In the genomic region with DNA sequence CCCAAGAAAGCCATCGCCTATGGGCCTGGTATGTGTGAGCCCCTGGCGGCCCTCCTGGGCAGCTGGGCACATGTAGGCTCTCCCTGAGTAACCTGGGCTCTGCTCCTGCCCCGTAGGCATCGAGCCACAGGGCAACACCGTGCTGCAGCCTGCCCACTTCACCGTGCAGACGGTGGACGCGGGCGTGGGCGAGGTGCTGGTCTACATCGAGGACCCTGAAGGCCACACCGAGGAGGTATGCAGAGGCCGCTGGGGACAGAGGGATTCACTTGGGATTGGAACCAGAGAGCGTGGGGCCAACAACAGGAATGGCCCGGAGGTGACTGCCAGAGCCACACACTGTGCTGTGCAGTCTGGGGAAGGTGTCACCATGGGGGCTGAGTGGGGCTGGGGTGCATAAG, we compare ENCODE assay signal across 20 cellular contexts. TPM values are rescaled to one million over a fixed set of nuclear protein-coding genes. Genes with fewer than 3 reads are reported as not detected.
DNase-seq lines count a peak whose midpoint lies in the region; ATAC-seq, FAIRE-seq and TF ChIP-seq lines count a peak whose summit lies in the region.
"Had no signal": no experiment of that assay in that cellular context is flagged by ENCODE, and none has a peak within 500 bp of the region (broad histone marks: within the 10 kb centered on the region; RNA-seq: fewer than 3 reads in every experiment).

No MANE protein-coding gene starts in this region.

- DNase-seq in GM12892 (ENCODE audit: insufficient read length) (peak; percentile 13), RWPE2 (ENCODE audit: low spot score) (peak; percentile 59), heart right ventricle (peak in 1 of 2 donors; percentile 4), sigmoid colon (no peak), MV-4-11 (lab: John Stamatoyannopoulos, UW) (no peak), NCI-H446 treated with DMSO at 0.1 percent for 48 hours (lab: John Stamatoyannopoulos, UW) (no peak), NCI-H2029 (lab: John Stamatoyannopoulos, UW) (no peak)
- DNase-seq in stimulated activated CD4-positive, alpha-beta T cell treated with anti-CD3 and anti-CD28 coated beads, Interleukin-2, amount 100 ng/mL, for 24 hours: no peak
- DNase-seq: COR-L47, DMS53, GM23248, KBM-7, NCI-H1092, NCI-H446, NCI-H774, PC-9, SHP77 had no signal

- H3K36me3 ChIP-seq in RWPE2 (ENCODE audit: low read depth) (no peaks in the 10 kb centered on the region), heart right ventricle (peaks cover 0 to 82% (median 54%) of the 10 kb centered on the region in 9 donors), sigmoid colon (peaks cover 33 to 76% (median 67%) of the 10 kb centered on the region in 4 donors)

- 91 to 92% methylated on average over 16 of the region's 16 CpGs for WGBS in heart right ventricle, 2 donors
- WGBS in sigmoid colon, 2 donors: 94 to 96% methylated on average over 16 of the region's 16 CpGs

- H3K9me3 ChIP-seq in RWPE2 (ENCODE audit: severe bottlenecking) (no peaks in the 10 kb centered on the region), heart right ventricle (no peaks in the 10 kb centered on the region), sigmoid colon (no peaks in the 10 kb centered on the region)

- H3K27me3 ChIP-seq in RWPE2 (ENCODE audit: insufficient read depth, poor library complexity, severe bottlenecking) (no peaks in the 10 kb centered on the region), heart right ventricle (peaks cover 0 to 7% (median 0%) of the 10 kb centered on the region in 7 donors), sigmoid colon (no peaks in the 10 kb centered on the region)

- no peak overlapping the region for H3K4me3 ChIP-seq in RWPE2 (ENCODE audit: severe bottlenecking)
- no peak overlapping the region for H3K4me3 ChIP-seq in heart right ventricle
- H3K4me3 ChIP-seq in sigmoid colon: no peak overlapping the region
- H3K4me3 ChIP-seq: GM23248, PC-9 had no signal

- H3K4me1 ChIP-seq in RWPE2 (ENCODE audit: insufficient read depth, poor library complexity, severe bottlenecking) (no peaks in the 10 kb centered on the region), heart right ventricle (peaks cover 14 to 86% (median 35%) of the 10 kb centered on the region in 9 donors), sigmoid colon (peaks cover 0 to 89% (median 64%) of the 10 kb centered on the region in 4 donors)

- H3K27ac ChIP-seq in RWPE2 (ENCODE audit: poor library complexity, severe bottlenecking) (no peak overlapping the region), heart right ventricle (peak overlapping the region in 6 of 10 donors; percentile 63 to 99 (median 96)), sigmoid colon (peak overlapping the region; percentile 95 to 99 (median 98))
- H3K27ac ChIP-seq: PC-9 had no signal

- no peak for TF ChIP-seq CTCF in RWPE2 (IDR thresholded peaks at IDR 0.05; ENCODE audit: poor library complexity, severe bottlenecking)
- no peak for TF ChIP-seq CTCF in heart right ventricle (IDR thresholded peaks at IDR 0.05)
- no peak for TF ChIP-seq CTCF in sigmoid colon (IDR thresholded peaks at IDR 0.05)

- FAIRE-seq in GM12892 (lab: Jason Lieb, UNC): no peak
- FAIRE-seq: GM12891, HTR-8/SVneo had no signal

- no peak for TF ChIP-seq EP300 in sigmoid colon (IDR thresholded peaks at IDR 0.05)

- intact Hi-C loops in heart right ventricle (cut with DNase I): no loop called here
- intact Hi-C loops in sigmoid colon (cut with DNase I): no loop called here

- TF ChIP-seq POLR2A in GM12892 (IDR thresholded peaks at IDR 0.05; ENCODE audit: low read depth, low read length) (no peak), sigmoid colon (IDR thresholded peaks at IDR 0.05) (no peak)

- no peak for ATAC-seq in RWPE2 (ENCODE audit: low read depth)
- ATAC-seq in heart right ventricle: no peak

RNA-seq across cellular contexts. Expression of a gene that starts 7.3 kb away (rescaled TPM):
- 0.08 TPM for polyA plus RNA-seq in GM12892 (2012; ENCODE audit: missing spikeins)
- 1,000 to 10,000 TPM in 6 of 10 donors, 100 to 1,000 TPM in 4; 364 to 2,445 (median 1,303) TPM for total RNA-seq in heart right ventricle
- 1,000 to 10,000 TPM in 1 of 2 donors, 100 to 1,000 TPM in 1; 223 to 1,054 TPM for polyA plus RNA-seq in heart right ventricle
- 100 to 1,000 TPM in 3 of 4 donors, 10 to 100 TPM in 1; 95.3 to 489 (median 242) TPM for total RNA-seq in sigmoid colon
- polyA plus RNA-seq in sigmoid colon: 10 to 100 TPM in 1 of 3 donors, 1 to 10 TPM in 1, under 1 TPM in 1; 0.69 to 12.6 (median 5.4) TPM
- polyA plus RNA-seq: CD14-positive monocyte had no signal

RNA-seq across cellular contexts. Expression of a gene that starts 25.1 kb away (rescaled TPM):
- polyA plus RNA-seq in GM12892 (2012; ENCODE audit: missing spikeins): 260 TPM
- total RNA-seq in heart right ventricle: 100 to 1,000 TPM in 9 of 10 donors, 10 to 100 TPM in 1; 96.7 to 168 (median 124) TPM
- 100 to 1,000 TPM; 153 to 189 TPM for polyA plus RNA-seq in heart right ventricle
- 100 to 1,000 TPM in 3 of 4 donors, 10 to 100 TPM in 1; 96.7 to 138 (median 131) TPM for total RNA-seq in sigmoid colon
- 100 to 1,000 TPM; 148 to 214 (median 183) TPM for polyA plus RNA-seq in sigmoid colon

RNA-seq across cellular contexts. Expression of a gene that starts 45.8 kb away (rescaled TPM):
- polyA plus RNA-seq in GM12892 (2012; ENCODE audit: missing spikeins): 2.3 TPM
- total RNA-seq in heart right ventricle: 10 to 100 TPM in 4 of 10 donors, 1 to 10 TPM in 6; 1.8 to 14.4 (median 8.0) TPM
- polyA plus RNA-seq in heart right ventricle: 10 to 100 TPM in 1 of 2 donors, 1 to 10 TPM in 1; 4.6 to 13.5 TPM
- total RNA-seq in sigmoid colon: 10 to 100 TPM; 19.9 to 53.7 (median 23.7) TPM
- polyA plus RNA-seq in sigmoid colon: 1 to 10 TPM in 2 of 3 donors, not detected in 1; 2.4 to 2.8 TPM

Comparison
In these comparisons a context has a peak if more than half of its experiments do, and no peak if none do; other contexts are left out.
1. DNase-seq: peak in GM12892 (single experiment) and RWPE2 (single experiment); none in sigmoid colon (single experiment), stimulated activated CD4-positive, alpha-beta T cell treated with anti-CD3 and anti-CD28 coated beads, Interleukin-2, amount 100 ng/mL, for 24 hours (0 of 2), MV-4-11 (single experiment), NCI-H446 treated with DMSO at 0.1 percent for 48 hours (single experiment) and NCI-H2029 (single experiment).